In genomic region chr12:6778212-6778570, GRCh38 we compare ENCODE assay signal across 9 cellular contexts. TPM values are rescaled to one million over a fixed set of nuclear protein-coding genes. Genes with fewer than 3 reads are reported as not detected.
DNase-seq lines count a peak whose midpoint lies in the region; ATAC-seq and TF ChIP-seq lines count a peak whose summit lies in the region.
"Had no signal": no experiment of that assay in that cellular context is flagged by ENCODE, and none has a peak within 500 bp of the region (broad histone marks: within the 10 kb centered on the region; RNA-seq: fewer than 3 reads in every experiment).

No MANE protein-coding gene starts in this region.

- H2AFZ ChIP-seq in MM.1S (ENCODE audit: low read length) = peak overlapping the region; percentile 91

- H3K9me2 ChIP-seq in MM.1S (replicated peaks; ENCODE audit: insufficient read depth, low read length) = no peaks in the 10 kb centered on the region

- H3F3A ChIP-seq in MM.1S (ENCODE audit: insufficient read depth, low read length) = peaks cover under 1% of the 10 kb centered on the region; the same call in 1 of the 2 replicates

- no peak for ATAC-seq in CD4-positive, CD25-positive, alpha-beta regulatory T cell (ENCODE audit: low read depth in 2 of 2)

- H3K4me3 ChIP-seq in CD4-positive, CD25-positive, alpha-beta regulatory T cell (ENCODE audit: low read depth, low read length) = peak overlapping the region; percentile 37
- H3K4me3 ChIP-seq in MM.1S (ENCODE audit: low read length) (peak overlapping the region; percentile 64), muscle layer of colon (ENCODE audit: low read depth in 1 of 2, low read length in 2 of 2) (peak overlapping the region; percentile 51 to 62)

- H3K4me2 ChIP-seq in MM.1S (ENCODE audit: low read depth, low read length) = peak overlapping the region; percentile 97

- H3K27ac Mint-ChIP-seq in CD4-positive, CD25-positive, alpha-beta regulatory T cell = peak overlapping the region in 2 of 3 donors; percentile 69 to 95

- H3K27ac ChIP-seq in CD4-positive, CD25-positive, alpha-beta regulatory T cell (ENCODE audit: insufficient read depth, low read length, poor library complexity, severe bottlenecking) = no peak overlapping the region
- no peak overlapping the region for H3K27ac ChIP-seq in MM.1S (ENCODE audit: low read length)
- H3K27ac ChIP-seq in muscle layer of colon (ENCODE audit: low read depth, low read length) = peak overlapping the region; percentile 91

- DNase-seq in CD4-positive, CD25-positive, alpha-beta regulatory T cell = no peak
- DNase-seq in MM.1S (no peak), dermis blood vessel endothelial cell (peak; percentile 21), NAMALWA (ENCODE audit: low spot score) (no peak), NCI-H2081 treated with DMSO at 0.1 percent for 48 hours (lab: John Stamatoyannopoulos, UW) (no peak)
- no peak for DNase-seq in effector CD4-positive, alpha-beta T cell
- DNase-seq in stimulated activated naive CD4-positive, alpha-beta T cell (lab: John Stamatoyannopoulos, UW) = no peak

- H3K9me3 ChIP-seq in CD4-positive, CD25-positive, alpha-beta regulatory T cell (ENCODE audit: control insufficient read depth in 2 of 2, low read length in 2 of 2) = no peaks in the 10 kb centered on the region
- H3K9me3 ChIP-seq in MM.1S (replicated peaks; ENCODE audit: insufficient read depth, low read length) (no peaks in the 10 kb centered on the region), muscle layer of colon (ENCODE audit: low read length) (no peaks in the 10 kb centered on the region)

- H3K4me1 Mint-ChIP-seq in CD4-positive, CD25-positive, alpha-beta regulatory T cell = peaks cover 0 to 62% (median 19%) of the 10 kb centered on the region in 4 donors

- H4K20me1 ChIP-seq in MM.1S (ENCODE audit: insufficient read depth, low read length) = no peaks in the 10 kb centered on the region

- H3K9me3 Mint-ChIP-seq in CD4-positive, CD25-positive, alpha-beta regulatory T cell = no peaks in the 10 kb centered on the region

- peaks cover 41% of the 10 kb centered on the region for H3K4me1 ChIP-seq in CD4-positive, CD25-positive, alpha-beta regulatory T cell (ENCODE audit: control insufficient read depth, insufficient read depth, low read length, poor library complexity, severe bottlenecking)
- peaks cover 23% of the 10 kb centered on the region for H3K4me1 ChIP-seq in MM.1S (ENCODE audit: low read length)
- peaks cover 19% of the 10 kb centered on the region for H3K4me1 ChIP-seq in muscle layer of colon (ENCODE audit: insufficient read depth, low read length)

- H3K27me3 ChIP-seq in CD4-positive, CD25-positive, alpha-beta regulatory T cell (ENCODE audit: control insufficient read depth, insufficient read depth, low read length) = peaks cover 11% of the 10 kb centered on the region
- H3K27me3 ChIP-seq in MM.1S (replicated peaks; ENCODE audit: insufficient read depth, low read length) (0 out of 2 replicates have a peak, but pooled peaks cover 11% of the 10 kb centered on the region), muscle layer of colon (ENCODE audit: control insufficient read depth in 1 of 2, insufficient read depth in 2 of 2, low read length in 2 of 2) (no peaks in the 10 kb centered on the region)

- H3K27me3 Mint-ChIP-seq in CD4-positive, CD25-positive, alpha-beta regulatory T cell = peaks cover 24% of the 10 kb centered on the region

- H3K4me3 Mint-ChIP-seq in CD4-positive, CD25-positive, alpha-beta regulatory T cell = peak overlapping the region; percentile 62 to 95 (median 84)

- H3K36me3 Mint-ChIP-seq in CD4-positive, CD25-positive, alpha-beta regulatory T cell = no peaks in the 10 kb centered on the region

- peak overlapping the region; percentile 30; the same call in 1 of the 2 replicates for H3K9ac ChIP-seq in MM.1S (ENCODE audit: low read length)
- peak overlapping the region; percentile 59 for H3K9ac ChIP-seq in muscle layer of colon (ENCODE audit: low read length)

- no peak for TF ChIP-seq CTCF in MM.1S (IDR thresholded peaks at IDR 0.05; ENCODE audit: low read length)

- no peaks in the 10 kb centered on the region for H3K36me3 ChIP-seq in CD4-positive, CD25-positive, alpha-beta regulatory T cell (ENCODE audit: control insufficient read depth, insufficient read depth, low read length)
- no peaks in the 10 kb centered on the region for H3K36me3 ChIP-seq in MM.1S (replicated peaks; ENCODE audit: insufficient read depth, low read length)
- H3K36me3 ChIP-seq in muscle layer of colon (ENCODE audit: insufficient read depth, low read length) = no peaks in the 10 kb centered on the region

- no peaks in the 10 kb centered on the region for H3K79me2 ChIP-seq in MM.1S (ENCODE audit: low read length)

RNA-seq across cellular contexts. Expression of gene LAG3, which starts 5.9 kb away (rescaled TPM):
- 8.2 TPM for total RNA-seq in CD4-positive, CD25-positive, alpha-beta regulatory T cell
- polyA plus RNA-seq in CD4-positive, CD25-positive, alpha-beta regulatory T cell = 10 to 100 TPM in 2 of 4 donors, 1 to 10 TPM in 2; 6.3 to 12.6 (median 11.0) TPM
- under 0.01 and 0.05 TPM in 2 replicates for total RNA-seq in dermis blood vessel endothelial cell
- total RNA-seq: renal cortical epithelial cell had no signal

RNA-seq across cellular contexts. Expression of gene CD4, which starts 11.1 kb away (rescaled TPM):
- 224 TPM for total RNA-seq in CD4-positive, CD25-positive, alpha-beta regulatory T cell
- polyA plus RNA-seq in CD4-positive, CD25-positive, alpha-beta regulatory T cell = 100 to 1,000 TPM; 312 to 330 (median 324) TPM
- total RNA-seq in dermis blood vessel endothelial cell = not detected in 2 replicates

RNA-seq across cellular contexts. Expression of gene PTMS, which starts 12.0 kb away (rescaled TPM):
- total RNA-seq in CD4-positive, CD25-positive, alpha-beta regulatory T cell = 15.0 TPM
- polyA plus RNA-seq in CD4-positive, CD25-positive, alpha-beta regulatory T cell = 1 to 10 TPM; 1.3 to 3.9 (median 2.5) TPM
- total RNA-seq in dermis blood vessel endothelial cell = 65.5 and 130 TPM in 2 replicates

RNA-seq across cellular contexts. Expression of gene MLF2, which starts 25.2 kb away (rescaled TPM):
- 101 TPM for total RNA-seq in CD4-positive, CD25-positive, alpha-beta regulatory T cell
- polyA plus RNA-seq in CD4-positive, CD25-positive, alpha-beta regulatory T cell = 100 to 1,000 TPM; 104 to 124 (median 114) TPM
- total RNA-seq in dermis blood vessel endothelial cell = 107 and 161 TPM in 2 replicates

RNA-seq across cellular contexts. Expression of gene GPR162, which starts 43.4 kb away (rescaled TPM):
- not detected for total RNA-seq in CD4-positive, CD25-positive, alpha-beta regulatory T cell
- not detected for polyA plus RNA-seq in CD4-positive, CD25-positive, alpha-beta regulatory T cell
- total RNA-seq in dermis blood vessel endothelial cell = 0.93 and 1.9 TPM in 2 replicates

Comparison
In these comparisons a context has a peak if more than half of its experiments do, and no peak if none do; other contexts are left out.
1. RNA of gene CD4, which starts 11.1 kb away (total RNA-seq): 224 TPM in CD4-positive, CD25-positive, alpha-beta regulatory T cell (single experiment); not detected in dermis blood vessel endothelial cell; every median in the first group is over 100 times any median in the second.
2. Peak in every context shown above with its lines, with median percentiles within 50 percentile points of each other: H3K4me3 ChIP-seq.